Comparison of ENCODE assay signal across 16 cellular contexts in the genomic region with DNA sequence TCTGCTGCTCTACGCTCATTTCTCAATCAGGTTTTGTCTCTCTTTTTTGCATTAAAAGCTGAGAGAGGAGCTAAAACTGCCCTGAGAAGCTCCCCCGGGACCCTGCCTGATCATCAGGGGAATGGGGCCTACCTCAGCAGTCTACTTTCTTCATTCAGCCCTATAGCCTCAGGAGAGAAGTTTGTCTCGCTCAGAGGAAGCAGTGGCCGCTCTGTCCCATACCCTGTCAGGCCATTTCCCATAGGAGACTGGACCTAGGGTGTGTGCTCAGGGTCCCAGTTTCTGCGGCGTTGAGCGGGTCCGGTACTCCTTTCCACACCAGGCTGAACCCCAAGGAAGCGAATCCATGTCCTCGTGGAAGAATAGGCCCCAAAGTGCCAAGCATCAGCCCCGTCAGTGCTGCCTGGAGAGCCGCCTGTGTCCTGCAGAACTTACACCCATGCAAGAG. TPM values are rescaled to one million over a fixed set of nuclear protein-coding genes. Genes with fewer than 3 reads are reported as not detected.
DNase-seq lines count a peak whose midpoint lies in the region; ATAC-seq lines count a peak whose summit lies in the region.
"Had no signal": no experiment of that assay in that cellular context is flagged by ENCODE, and none has a peak within 500 bp of the region (broad histone marks: within the 10 kb centered on the region; RNA-seq: fewer than 3 reads in every experiment).

No MANE protein-coding gene starts in this region.

- peaks cover 24% of the 10 kb centered on the region for H3K79me2 ChIP-seq in Karpas-422 (ENCODE audit: low read length)

- H3K36me3 ChIP-seq in CD4-positive, CD25-positive, alpha-beta regulatory T cell (ENCODE audit: control insufficient read depth, insufficient read depth, low read length) = no peaks in the 10 kb centered on the region
- H3K36me3 ChIP-seq in Karpas-422 (ENCODE audit: insufficient read depth, low read length) = peaks cover 18% of the 10 kb centered on the region
- H3K36me3 ChIP-seq: thoracic aorta had no signal

- H3K4me1 ChIP-seq in CD4-positive, CD25-positive, alpha-beta regulatory T cell (ENCODE audit: control insufficient read depth, insufficient read depth, low read length, poor library complexity, severe bottlenecking) = no peaks in the 10 kb centered on the region
- peaks cover 71% of the 10 kb centered on the region for H3K4me1 ChIP-seq in Karpas-422 (ENCODE audit: low read length)

- no peak overlapping the region for H3K4me3 Mint-ChIP-seq in CD4-positive, CD25-positive, alpha-beta regulatory T cell

- peak overlapping the region; percentile 90 for H3K9ac ChIP-seq in Karpas-422 (ENCODE audit: low read length)

- no peak overlapping the region for H3K4me3 ChIP-seq in CD4-positive, CD25-positive, alpha-beta regulatory T cell (ENCODE audit: low read depth, low read length)
- peak overlapping the region; percentile 60 for H3K4me3 ChIP-seq in Karpas-422 (ENCODE audit: low read length)
- H3K4me3 ChIP-seq: thoracic aorta had no signal

- intact Hi-C loops in posterior cingulate gyrus (cut with DNase I) = no loop called here

- H3K9me3 Mint-ChIP-seq in CD4-positive, CD25-positive, alpha-beta regulatory T cell = peaks cover 0 to 2% (median 0%) of the 10 kb centered on the region in 7 donors
- H3K9me3 Mint-ChIP-seq in activated naive CD4-positive, alpha-beta T cell treated with anti-CD3 and anti-CD28 coated beads, Interleukin-2, amount 50 U/mL, for 72 hours = peaks cover 0 to 7% of the 10 kb centered on the region in 2 donors

- peaks cover 5 to 9% (median 9%) of the 10 kb centered on the region in 4 donors for H3K4me1 Mint-ChIP-seq in CD4-positive, CD25-positive, alpha-beta regulatory T cell

- H3K27me3 Mint-ChIP-seq in CD4-positive, CD25-positive, alpha-beta regulatory T cell = peaks cover 6% of the 10 kb centered on the region

- H2AFZ ChIP-seq in Karpas-422 (ENCODE audit: low read length) = no peak overlapping the region

- DNase-seq in CD4-positive, CD25-positive, alpha-beta regulatory T cell = no peak
- peak; percentile 98 for DNase-seq in Karpas-422
- DNase-seq in stimulated activated naive CD8-positive, alpha-beta T cell treated with anti-CD3 and anti-CD28 coated beads, Interleukin-15, Interleukin-2, amounts not matched to agents 100 U/mL and 50 U/mL, for 24 hours = no peak
- DNase-seq in activated naive CD4-positive, alpha-beta T cell treated with anti-CD3 and anti-CD28 coated beads, Interleukin-2, amount 50 U/mL, for 72 hours (ENCODE audit: low spot score in 2 of 2) = no peak
- no peak for DNase-seq in AG08396 (ENCODE audit: low spot score)
- DNase-seq in posterior cingulate gyrus = no peak
- DNase-seq: activated CD4-positive, alpha-beta T cell treated with anti-CD3 and anti-CD28 coated beads for 48 hours; dermis blood vessel endothelial cell; head of caudate nucleus; mammary epithelial cell; NCI-H345 had no signal

- H3K27me3 ChIP-seq in CD4-positive, CD25-positive, alpha-beta regulatory T cell (ENCODE audit: control insufficient read depth, insufficient read depth, low read length) = no peaks in the 10 kb centered on the region
- no peaks in the 10 kb centered on the region for H3K27me3 ChIP-seq in Karpas-422 (ENCODE audit: low read length)

- H3K4me2 ChIP-seq in Karpas-422 (ENCODE audit: low read depth, low read length, poor library complexity, severe bottlenecking) = peak overlapping the region; percentile 87

- H3K9me3 ChIP-seq in CD4-positive, CD25-positive, alpha-beta regulatory T cell (ENCODE audit: control insufficient read depth in 2 of 2, low read length in 2 of 2) = no peaks in the 10 kb centered on the region
- no peaks in the 10 kb centered on the region for H3K9me3 ChIP-seq in Karpas-422 (ENCODE audit: low read length)
- H3K9me3 ChIP-seq: thoracic aorta had no signal

- no peaks in the 10 kb centered on the region for H3K9me2 ChIP-seq in Karpas-422 (replicated peaks; ENCODE audit: insufficient read depth, low read length)

- peak overlapping the region in 1 of 3 donors; percentile 23 for H3K27ac Mint-ChIP-seq in CD4-positive, CD25-positive, alpha-beta regulatory T cell
- H3K27ac Mint-ChIP-seq in activated naive CD4-positive, alpha-beta T cell treated with anti-CD3 and anti-CD28 coated beads, Interleukin-2, amount 50 U/mL, for 72 hours = peak overlapping the region in 1 of 2 donors; percentile 20

- H4K20me1 ChIP-seq in Karpas-422 (ENCODE audit: insufficient read depth, low read depth, low read length) = no peaks in the 10 kb centered on the region

- H3K36me3 Mint-ChIP-seq in CD4-positive, CD25-positive, alpha-beta regulatory T cell = peaks cover 3% of the 10 kb centered on the region
- no peaks in the 10 kb centered on the region for H3K36me3 Mint-ChIP-seq in activated naive CD4-positive, alpha-beta T cell treated with anti-CD3 and anti-CD28 coated beads, Interleukin-2, amount 50 U/mL, for 72 hours

- H3K27ac ChIP-seq in CD4-positive, CD25-positive, alpha-beta regulatory T cell (ENCODE audit: insufficient read depth, low read length, poor library complexity, severe bottlenecking) = no peak overlapping the region
- peak overlapping the region; percentile 98 for H3K27ac ChIP-seq in Karpas-422 (ENCODE audit: low read length)
- H3K27ac ChIP-seq: thoracic aorta had no signal

- peak; percentile 25 to 28 for ATAC-seq in CD4-positive, CD25-positive, alpha-beta regulatory T cell (ENCODE audit: low read depth in 2 of 2)
- ATAC-seq in GM19035 (IDR thresholded peaks at IDR 0.05; ENCODE audit: unreplicated experiment) (peak; percentile 46), HG02678 (IDR thresholded peaks at IDR 0.05; ENCODE audit: unreplicated experiment) (peak; percentile 47)
- no peak for ATAC-seq in stimulated activated naive CD8-positive, alpha-beta T cell treated with anti-CD3 and anti-CD28 coated beads, Interleukin-15, Interleukin-2, amounts not matched to agents 100 U/mL and 50 U/mL, for 24 hours
- no peak for ATAC-seq in activated naive CD4-positive, alpha-beta T cell treated with anti-CD3 and anti-CD28 coated beads, Interleukin-2, amount 50 U/mL, for 72 hours
- ATAC-seq: Right ventricle myocardium inferior had no signal

RNA-seq across cellular contexts. Expression of a gene that starts 21.7 kb away (rescaled TPM):
- not detected for total RNA-seq in CD4-positive, CD25-positive, alpha-beta regulatory T cell
- polyA plus RNA-seq in CD4-positive, CD25-positive, alpha-beta regulatory T cell = not detected
- total RNA-seq in Karpas-422 (2014; rRNA removed; shearing (Covaris generic); ENCODE audit: low replicate concordance) = not detected in 2 replicates
- under 1 TPM in 1 of 2 donors, not detected in 1; 0.25 TPM for total RNA-seq in activated naive CD4-positive, alpha-beta T cell treated with anti-CD3 and anti-CD28 coated beads, Interleukin-2, amount 50 U/mL, for 72 hours
- total RNA-seq: dermis blood vessel endothelial cell, M059J, mammary epithelial cell, Right ventricle myocardium inferior had no signal
- polyA plus RNA-seq: mammary epithelial cell had no signal

RNA-seq across cellular contexts. Expression of a gene that starts 21.8 kb away (rescaled TPM):
- 363 TPM for total RNA-seq in CD4-positive, CD25-positive, alpha-beta regulatory T cell
- 100 to 1,000 TPM; 639 to 723 (median 666) TPM for polyA plus RNA-seq in CD4-positive, CD25-positive, alpha-beta regulatory T cell
- 660 and 748 TPM in 2 replicates for total RNA-seq in Karpas-422 (2014; rRNA removed; shearing (Covaris generic); ENCODE audit: low replicate concordance)
- total RNA-seq in activated naive CD4-positive, alpha-beta T cell treated with anti-CD3 and anti-CD28 coated beads, Interleukin-2, amount 50 U/mL, for 72 hours = 100 to 1,000 TPM; 418 to 551 TPM

Comparison
In these comparisons a context has a peak if more than half of its experiments do, and no peak if none do; other contexts are left out.
1. ATAC-seq: peak in CD4-positive, CD25-positive, alpha-beta regulatory T cell (2 of 2), GM19035 (single experiment) and HG02678 (single experiment); none in stimulated activated naive CD8-positive, alpha-beta T cell treated with anti-CD3 and anti-CD28 coated beads, Interleukin-15, Interleukin-2, amounts not matched to agents 100 U/mL and 50 U/mL, for 24 hours (single experiment) and activated naive CD4-positive, alpha-beta T cell treated with anti-CD3 and anti-CD28 coated beads, Interleukin-2, amount 50 U/mL, for 72 hours (0 of 2).